ENCODE assay signal across 1 cellular context in the genomic region with DNA sequence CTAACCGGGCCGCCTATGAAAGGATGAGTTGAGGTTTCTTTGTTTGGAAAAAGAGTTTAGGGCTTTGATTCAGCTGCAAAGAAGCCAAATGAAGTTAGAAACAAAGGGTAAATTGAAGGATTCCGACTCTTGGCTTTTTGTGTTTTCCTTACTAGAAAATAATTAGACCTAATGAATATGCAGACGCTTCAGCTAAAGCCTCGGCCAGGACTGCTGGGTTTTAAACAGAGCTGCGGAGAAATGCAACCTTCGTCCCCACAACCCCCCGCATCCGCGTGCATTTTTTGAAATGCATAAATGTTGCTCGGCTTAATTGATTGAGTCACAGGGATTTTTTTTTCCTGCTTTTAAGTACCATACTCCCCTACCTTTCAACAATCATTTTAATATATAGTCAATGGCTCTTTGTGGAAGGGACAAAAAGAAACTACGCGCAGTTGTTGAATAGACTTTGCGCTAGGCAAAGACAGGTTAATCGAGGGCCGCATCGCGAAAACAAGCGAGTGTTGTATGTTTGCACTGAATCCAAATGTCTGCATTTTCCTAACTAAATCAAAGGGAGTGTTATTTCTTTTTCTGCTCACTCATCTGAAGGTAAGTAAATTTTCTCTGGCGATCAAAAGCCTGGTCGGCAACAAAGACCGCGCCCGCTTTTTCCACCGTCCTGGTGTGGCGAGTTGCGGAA.
TF ChIP-seq lines count a peak whose summit lies in the region.

No MANE protein-coding gene starts in this region.

TF ChIP-seq in A549, 52 proteins besides CTCF, POLR2A, EP300 and RAD21 (continued from another document):
- TF ChIP-seq, protein P1, sequence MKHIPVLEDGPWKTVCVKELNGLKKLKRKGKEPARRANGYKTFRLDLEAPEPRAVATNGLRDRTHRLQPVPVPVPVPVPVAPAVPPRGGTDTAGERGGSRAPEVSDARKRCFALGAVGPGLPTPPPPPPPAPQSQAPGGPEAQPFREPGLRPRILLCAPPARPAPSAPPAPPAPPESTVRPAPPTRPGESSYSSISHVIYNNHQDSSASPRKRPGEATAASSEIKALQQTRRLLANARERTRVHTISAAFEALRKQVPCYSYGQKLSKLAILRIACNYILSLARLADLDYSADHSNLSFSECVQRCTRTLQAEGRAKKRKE (CRISPR knock-in tag; IDR thresholded peaks at IDR 0.05; ENCODE audit: low read depth), result no peak
- TF ChIP-seq, protein P2, sequence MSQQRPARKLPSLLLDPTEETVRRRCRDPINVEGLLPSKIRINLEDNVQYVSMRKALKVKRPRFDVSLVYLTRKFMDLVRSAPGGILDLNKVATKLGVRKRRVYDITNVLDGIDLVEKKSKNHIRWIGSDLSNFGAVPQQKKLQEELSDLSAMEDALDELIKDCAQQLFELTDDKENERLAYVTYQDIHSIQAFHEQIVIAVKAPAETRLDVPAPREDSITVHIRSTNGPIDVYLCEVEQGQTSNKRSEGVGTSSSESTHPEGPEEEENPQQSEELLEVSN (IDR thresholded peaks at IDR 0.05; ENCODE audit: borderline replicate concordance, low read depth), result no peak
- TF ChIP-seq SMC3 (IDR thresholded peaks at IDR 0.05), result no peak
TF ChIP-seq in A549: peak in this region for 0.
